Comparison of ENCODE assay signal across 1 cellular context in genomic region chr1:116377564-116378529, GRCh38.
TF ChIP-seq lines count a peak whose summit lies in the region.

No MANE protein-coding gene starts in this region.

TF ChIP-seq in K562, 482 proteins besides CTCF, POLR2A, EP300 and RAD21 (continued from another document and continues in another):
- TF ChIP-seq GTF3C2 (IDR thresholded peaks at IDR 0.05; ENCODE audit: borderline replicate concordance, extremely low read depth, insufficient read length) (no peak), RBM17 (IDR thresholded peaks at IDR 0.05; ENCODE audit: borderline replicate concordance, low read depth, low read length) (no peak), CHAMP1 (IDR thresholded peaks at IDR 0.05) (no peak), KDM1A (IDR thresholded peaks at IDR 0.05) (peak in 1 of 2 experiments; percentile 47; a peak in 1 of 4 replicates), CBX1 (IDR thresholded peaks at IDR 0.05; ENCODE audit: low read depth) (no peak), GTF2F1 (IDR thresholded peaks at IDR 0.05; ENCODE audit: low read depth, low read length) (no peak), ZC3H4 (CRISPR knock-in tag; IDR thresholded peaks at IDR 0.05; ENCODE audit: borderline replicate concordance) (no peak), KLF16 (IDR thresholded peaks at IDR 0.05) (no peak), TAF9B (IDR thresholded peaks at IDR 0.05; ENCODE audit: partially characterized antibody) (no peak), PCBP2 (IDR thresholded peaks at IDR 0.05; ENCODE audit: low read depth, low read length, poor library complexity, severe bottlenecking) (no peak), ZNF143 (CRISPR knock-in tag; IDR thresholded peaks at IDR 0.05) (no peak), ZC3H8 (IDR thresholded peaks at IDR 0.05) (no peak), CHCHD3 (CRISPR knock-in tag; IDR thresholded peaks at IDR 0.05) (no peak), ETV6 (IDR thresholded peaks at IDR 0.05; ENCODE audit: borderline replicate concordance in 1 of 2, low read depth in 2 of 2, low read length in 1 of 2) (no peak), ETV6 (CRISPR knock-in tag; IDR thresholded peaks at IDR 0.05; ENCODE audit: borderline replicate concordance) (no peak), ZNF175 (CRISPR knock-in tag; IDR thresholded peaks at IDR 0.05; ENCODE audit: low read depth) (0 out of 2 replicates have a peak, but pooled peaks have one; percentile 57), VEZF1 (CRISPR knock-in tag; IDR thresholded peaks at IDR 0.05) (peak; percentile 25), BHLHE40 (IDR thresholded peaks at IDR 0.05; ENCODE audit: low read length) (0 out of 2 replicates have a peak, but pooled peaks have one; percentile 10), SMARCE1 (IDR thresholded peaks at IDR 0.05) (peak; percentile 45; the same call in 1 of the 2 replicates), BCLAF1 (IDR thresholded peaks at IDR 0.05; ENCODE audit: borderline replicate concordance in 1 of 2, control insufficient read depth in 1 of 2, low read depth in 2 of 2, low read length in 1 of 2) (no peak), CLOCK (CRISPR knock-in tag; IDR thresholded peaks at IDR 0.05; ENCODE audit: borderline replicate concordance) (no peak), CAMTA2 (CRISPR knock-in tag; conservative IDR thresholded peaks at IDR 0.05) (no peak), NKRF (IDR thresholded peaks at IDR 0.05; ENCODE audit: borderline replicate concordance) (no peak), ZC3H11A (IDR thresholded peaks at IDR 0.05; ENCODE audit: low read depth, low read length) (no peak), ZNF23 (CRISPR knock-in tag; IDR thresholded peaks at IDR 0.05) (no peak), TFAM (CRISPR knock-in tag; conservative IDR thresholded peaks at IDR 0.05) (no peak), SIN3B (IDR thresholded peaks at IDR 0.05; ENCODE audit: low read depth) (no peak), ZNF347 (CRISPR knock-in tag; IDR thresholded peaks at IDR 0.05; ENCODE audit: low read depth) (no peak), NR2C2 (CRISPR knock-in tag; IDR thresholded peaks at IDR 0.05) (no peak), NR2C2 (tag; IDR thresholded peaks at IDR 0.05) (no peak), BRD4 (IDR thresholded peaks at IDR 0.05) (no peak), ZNF445 (CRISPR knock-in tag; IDR thresholded peaks at IDR 0.05; ENCODE audit: low read depth) (no peak), MIER1 (IDR thresholded peaks at IDR 0.05; ENCODE audit: low read depth) (no peak), ZBTB33 (CRISPR knock-in tag; IDR thresholded peaks at IDR 0.05) (no peak), MYBL2 (IDR thresholded peaks at IDR 0.05; ENCODE audit: low read depth) (no peak), MYBL2 (CRISPR knock-in tag; IDR thresholded peaks at IDR 0.05; ENCODE audit: borderline replicate concordance) (no peak), RFX5 (IDR thresholded peaks at IDR 0.05; ENCODE audit: low read depth, low read length) (no peak), MLLT1 (IDR thresholded peaks at IDR 0.05) (peak in 1 of 2 experiments; percentile 84; a peak in 2 of 4 replicates), RFX1 (IDR thresholded peaks at IDR 0.05) (no peak), SRF (CRISPR knock-in tag; IDR thresholded peaks at IDR 0.05) (no peak), FOXA3 (CRISPR knock-in tag; conservative IDR thresholded peaks at IDR 0.05 in 1 of 2, IDR thresholded peaks at IDR 0.05 in 1 of 2) (no peak), ATF3 (IDR thresholded peaks at IDR 0.05) (peak; percentile 89), ATF3 (CRISPR knock-in tag; conservative IDR thresholded peaks at IDR 0.05) (no peak; the same call in 1 of the 2 replicates)
